25 cellular contexts compared by ENCODE assay signal in genomic region chr13:78762825-78763224, GRCh38.
"Had no signal": no experiment of that assay in that cellular context is flagged by ENCODE, and none has a peak within 500 bp of the region (broad histone marks: within the 10 kb centered on the region; RNA-seq: fewer than 3 reads in every experiment).

No MANE protein-coding gene starts in this region.

- H3K4me1 Mint-ChIP-seq: activated CD4-positive, alpha-beta T cell treated with anti-CD3 and anti-CD28 coated beads, Interleukin-2, amount 10 ng/mL, durations not matched to agents 7 days and 5 days; T-cell had no signal

- H3K27me3 ChIP-seq: brain microvascular endothelial cell, MG63, Peyer's patch had no signal

- H3K9me3 Mint-ChIP-seq: activated CD4-positive, alpha-beta memory T cell treated with anti-CD3 and anti-CD28 coated beads for 36 hours; activated CD4-positive, alpha-beta T cell treated with anti-CD3 and anti-CD28 coated beads, Interleukin-2, amount 10 ng/mL, durations not matched to agents 7 days and 5 days; activated naive CD4-positive, alpha-beta T cell treated with anti-CD3 and anti-CD28 coated beads for 36 hours; activated T-cell treated with anti-CD3 and anti-CD28 coated beads, Interleukin-2, amount 50 U/mL, for 4 hours; T-cell had no signal

- H3K9me3 ChIP-seq: MG63, Peyer's patch had no signal

- ATAC-seq: activated T-cell treated with anti-CD3 and anti-CD28 coated beads, Interleukin-2, amount 50 U/mL, for 4 hours; T-cell had no signal

- DNase-seq: activated CD4-positive, alpha-beta memory T cell treated with anti-CD3 and anti-CD28 coated beads for 36 hours; activated CD4-positive, alpha-beta T cell treated with anti-CD3 and anti-CD28 coated beads, Interleukin-2, amount 10 ng/mL, durations not matched to agents 7 days and 5 days; activated CD4-positive, CD25-positive, alpha-beta regulatory T cell; activated CD8-positive, alpha-beta memory T cell treated with anti-CD3 and anti-CD28 coated beads for 24 hours; activated effector memory CD4-positive, alpha-beta T cell treated with anti-CD3 and anti-CD28 coated beads, Interleukin-2, amount 50 U/mL, for 16 hours; activated naive CD4-positive, alpha-beta T cell treated with anti-CD3 and anti-CD28 coated beads for 36 hours; activated T-cell treated with anti-CD3 and anti-CD28 coated beads, Interleukin-2, amount 50 U/mL, for 4 hours; brain microvascular endothelial cell; cerebellar nuclear complex; MG63; MV-4-11; NCI-H1092 treated with DMSO at 0.1 percent for 48 hours; NCI-H1417 treated with DMSO at 0.1 percent for 48 hours; NCI-H187; NCI-H2081; NCI-H2227 treated with DMSO at 0.1 percent for 48 hours; NCI-H446 treated with DMSO at 0.1 percent for 48 hours; NCI-H524 treated with DMSO at 0.1 percent for 48 hours; Peyer's patch; SIG-M5; T-cell; T-helper 2 cell; T1000 had no signal

- H3K4me3 Mint-ChIP-seq: activated CD4-positive, alpha-beta memory T cell treated with anti-CD3 and anti-CD28 coated beads for 36 hours; activated CD4-positive, alpha-beta T cell treated with anti-CD3 and anti-CD28 coated beads, Interleukin-2, amount 10 ng/mL, durations not matched to agents 7 days and 5 days; activated naive CD4-positive, alpha-beta T cell treated with anti-CD3 and anti-CD28 coated beads for 36 hours; activated naive CD8-positive, alpha-beta T cell; activated T-cell treated with anti-CD3 and anti-CD28 coated beads, Interleukin-2, amount 50 U/mL, for 4 hours; T-cell had no signal

- H3K36me3 ChIP-seq: brain microvascular endothelial cell, MG63, Peyer's patch had no signal

- H3K4me1 ChIP-seq: Peyer's patch had no signal

- H3K27ac ChIP-seq: brain microvascular endothelial cell, Peyer's patch, SK-N-MC had no signal

- H3K4me3 ChIP-seq: MG63, Peyer's patch, SK-N-MC had no signal

- H3K36me3 Mint-ChIP-seq: activated CD4-positive, alpha-beta memory T cell treated with anti-CD3 and anti-CD28 coated beads for 36 hours; activated naive CD8-positive, alpha-beta T cell; T-cell had no signal

- H3K27ac Mint-ChIP-seq: activated CD4-positive, alpha-beta memory T cell treated with anti-CD3 and anti-CD28 coated beads for 36 hours; activated CD4-positive, alpha-beta T cell treated with anti-CD3 and anti-CD28 coated beads, Interleukin-2, amount 10 ng/mL, durations not matched to agents 7 days and 5 days; activated naive CD4-positive, alpha-beta T cell treated with anti-CD3 and anti-CD28 coated beads for 36 hours; activated naive CD8-positive, alpha-beta T cell; T-cell had no signal
